ENCODE assay signal across 19 cellular contexts in genomic region chr22:46422896-46423295, GRCh38.
"Had no signal": no experiment of that assay in that cellular context is flagged by ENCODE, and none has a peak within 500 bp of the region (broad histone marks: within the 10 kb centered on the region; RNA-seq: fewer than 3 reads in every experiment).

No MANE protein-coding gene starts in this region.

- DNase-seq: activated CD4-positive, alpha-beta T cell treated with anti-CD3 and anti-CD28 coated beads for 36 hours; activated CD8-positive, alpha-beta memory T cell treated with anti-CD3 and anti-CD28 coated beads, Interleukin-2, amount 50 U/mL, for 48 hours; activated CD8-positive, alpha-beta T cell treated with anti-CD3 and anti-CD28 coated beads, Interleukin-2, amount 10 ng/mL, durations not matched to agents 7 days and 5 days; activated naive CD4-positive, alpha-beta T cell treated with anti-CD3 and anti-CD28 coated beads, Interleukin-2, amount 10 ng/mL, durations not matched to agents 7 days and 5 days; cortex of kidney; effector CD8-positive, alpha-beta T cell; kidney glomerular epithelial cell; occipital lobe; psoas muscle; stimulated activated CD4-positive, alpha-beta T cell treated with anti-CD3 and anti-CD28 coated beads, Interleukin-4, amount 100 ng/mL, for 1 hour; stimulated activated CD8-positive, alpha-beta memory T cell treated with anti-CD3 and anti-CD28 coated beads, Interleukin-4, amount 100 ng/mL, for 48 hours; stimulated activated naive CD8-positive, alpha-beta T cell treated with anti-CD3 and anti-CD28 coated beads, Interleukin-15, amount 100 ng/mL, for 72 hours; T1000 had no signal

- H3K36me3 ChIP-seq: adrenal gland had no signal

- H3K27ac ChIP-seq: adrenal gland, hepatocyte, psoas muscle, VCaP had no signal

- H3K27me3 ChIP-seq: adrenal gland, hepatocyte had no signal

- H3K4me1 ChIP-seq: adrenal gland, psoas muscle had no signal

- H3K36me3 Mint-ChIP-seq: activated naive CD4-positive, alpha-beta T cell treated with anti-CD3 and anti-CD28 coated beads, Interleukin-2, amount 10 ng/mL, durations not matched to agents 7 days and 5 days had no signal

- H3K27me3 Mint-ChIP-seq: activated CD4-positive, alpha-beta T cell treated with anti-CD3 and anti-CD28 coated beads for 36 hours; central memory CD8-positive, alpha-beta T cell; natural killer cell treated with Interleukin-12 subunit alpha and Interleukin-12 subunit beta and Interleukin-15 and Interleukin-18, amount 100 ng/mL, for 72 hours; stimulated activated naive CD8-positive, alpha-beta T cell treated with anti-CD3 and anti-CD28 coated beads, Interleukin-15, amount 100 ng/mL, for 72 hours had no signal

- H3K4me3 Mint-ChIP-seq: activated CD4-positive, alpha-beta T cell treated with anti-CD3 and anti-CD28 coated beads for 36 hours; activated CD8-positive, alpha-beta T cell treated with anti-CD3 and anti-CD28 coated beads, Interleukin-2, amount 10 ng/mL, durations not matched to agents 7 days and 5 days; activated naive CD4-positive, alpha-beta T cell treated with anti-CD3 and anti-CD28 coated beads, Interleukin-2, amount 10 ng/mL, durations not matched to agents 7 days and 5 days; activated T-helper 1 cell treated with anti-CD3 and anti-CD28 coated beads, Interleukin-12 subunit alpha, Interleukin-12 subunit beta, Interleukin-2, Interleukin-4 antibody, amounts not matched to agents 30 ng/mL and 10 ng/mL and 1 ng/mL, durations not matched to agents 14 hours and 24 hours and 36 hours; central memory CD8-positive, alpha-beta T cell; natural killer cell treated with Interleukin-12 subunit alpha and Interleukin-12 subunit beta and Interleukin-15 and Interleukin-18, amount 100 ng/mL, for 72 hours; stimulated activated naive CD8-positive, alpha-beta T cell treated with anti-CD3 and anti-CD28 coated beads, Interleukin-15, amount 100 ng/mL, for 72 hours had no signal

- H3K27ac Mint-ChIP-seq: activated CD4-positive, alpha-beta T cell treated with anti-CD3 and anti-CD28 coated beads for 36 hours; activated CD8-positive, alpha-beta T cell treated with anti-CD3 and anti-CD28 coated beads, Interleukin-2, amount 10 ng/mL, durations not matched to agents 7 days and 5 days; activated naive CD4-positive, alpha-beta T cell treated with anti-CD3 and anti-CD28 coated beads, Interleukin-2, amount 10 ng/mL, durations not matched to agents 7 days and 5 days; activated T-helper 1 cell treated with anti-CD3 and anti-CD28 coated beads, Interleukin-12 subunit alpha, Interleukin-12 subunit beta, Interleukin-2, Interleukin-4 antibody, amounts not matched to agents 30 ng/mL and 10 ng/mL and 1 ng/mL, durations not matched to agents 14 hours and 24 hours and 36 hours; natural killer cell treated with Interleukin-12 subunit alpha and Interleukin-12 subunit beta and Interleukin-15 and Interleukin-18, amount 100 ng/mL, for 72 hours; stimulated activated naive CD8-positive, alpha-beta T cell treated with anti-CD3 and anti-CD28 coated beads, Interleukin-15, amount 100 ng/mL, for 72 hours had no signal

- H3K9me3 ChIP-seq: adrenal gland, psoas muscle had no signal

- H3K4me3 ChIP-seq: adrenal gland, hepatocyte, psoas muscle had no signal

- H3K4me2 ChIP-seq: hepatocyte had no signal

- ATAC-seq: activated CD4-positive, alpha-beta T cell treated with anti-CD3 and anti-CD28 coated beads for 36 hours; activated CD8-positive, alpha-beta T cell treated with anti-CD3 and anti-CD28 coated beads, Interleukin-2, amount 10 ng/mL, durations not matched to agents 7 days and 5 days; natural killer cell treated with Interleukin-12 subunit alpha and Interleukin-12 subunit beta and Interleukin-15 and Interleukin-18, amount 100 ng/mL, for 72 hours; psoas muscle; stimulated activated naive CD8-positive, alpha-beta T cell treated with anti-CD3 and anti-CD28 coated beads, Interleukin-15, amount 100 ng/mL, for 72 hours had no signal

- H2AFZ ChIP-seq: hepatocyte had no signal

- H3K9me3 Mint-ChIP-seq: central memory CD8-positive, alpha-beta T cell; natural killer cell treated with Interleukin-12 subunit alpha and Interleukin-12 subunit beta and Interleukin-15 and Interleukin-18, amount 100 ng/mL, for 72 hours had no signal
